Comparison of ENCODE assay signal across 8 cellular contexts in the genomic region with DNA sequence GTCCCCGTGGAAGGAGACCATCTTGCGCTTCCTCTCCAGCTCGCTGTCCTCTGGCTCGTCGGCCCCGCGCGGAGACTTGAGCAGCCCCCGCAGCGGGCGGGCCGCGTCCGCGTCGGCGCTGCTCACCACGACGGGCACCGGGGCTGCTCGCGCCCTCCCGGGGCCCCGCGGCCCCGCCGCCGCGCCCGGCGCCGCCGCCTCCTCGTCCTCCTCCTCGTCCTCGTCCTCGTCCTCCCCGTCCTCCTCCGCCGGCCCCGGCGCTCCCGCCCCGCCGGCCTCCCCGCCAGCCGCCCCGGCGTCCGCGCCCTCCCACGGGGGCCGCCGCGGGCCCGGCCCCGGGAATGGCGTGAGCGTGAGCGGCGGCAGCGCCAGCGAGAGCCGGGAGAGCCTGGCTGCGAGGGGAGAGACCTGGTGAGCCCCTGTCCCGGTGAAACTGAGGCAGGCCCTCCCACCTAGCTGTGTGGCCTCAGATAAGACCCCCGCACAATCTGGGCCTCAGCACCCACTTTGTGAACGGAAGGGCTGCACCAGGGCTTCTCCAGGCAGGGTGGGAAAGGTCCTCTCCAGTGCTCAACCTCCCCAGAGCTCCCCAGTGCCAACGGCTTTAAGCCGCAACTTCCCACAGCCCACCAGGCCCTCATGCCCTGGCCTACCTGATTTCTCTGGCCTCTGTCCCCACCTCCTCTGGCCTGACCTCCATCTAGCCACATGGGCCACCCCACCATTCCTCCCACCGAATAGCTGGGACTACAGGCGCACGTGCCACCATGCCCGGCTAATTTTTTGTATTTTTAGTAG. TPM values are rescaled to one million over a fixed set of nuclear protein-coding genes. Genes with fewer than 3 reads are reported as not detected.
DNase-seq lines count a peak whose midpoint lies in the region; ATAC-seq lines count a peak whose summit lies in the region.

No MANE protein-coding gene starts in this region.

- H3K4me1 Mint-ChIP-seq in CD4-positive, alpha-beta memory T cell = peaks cover 15 to 55% (median 28%) of the 10 kb centered on the region in 4 donors
- H3K4me1 Mint-ChIP-seq in natural killer cell treated with Interleukin-12 subunit alpha and Interleukin-12 subunit beta and Interleukin-15 and Interleukin-18, amount 100 ng/mL, for 72 hours (ENCODE audit: low read depth in 2 of 2) = peaks cover 27 to 38% of the 10 kb centered on the region in 2 donors

- H3K9me3 ChIP-seq in CD4-positive, alpha-beta memory T cell (ENCODE audit: control insufficient read depth in 1 of 2, low read length in 2 of 2) = no peaks in the 10 kb centered on the region
- no peaks in the 10 kb centered on the region for H3K9me3 ChIP-seq in HUES48 (ENCODE audit: control insufficient read depth, insufficient read depth, low read length)
- H3K9me3 ChIP-seq in effector memory CD4-positive, alpha-beta T cell (ENCODE audit: control insufficient read depth, low read length) = no peaks in the 10 kb centered on the region

- no peak for DNase-seq in CD4-positive, alpha-beta memory T cell
- DNase-seq in effector memory CD4-positive, alpha-beta T cell = no peak
- DNase-seq in natural killer cell treated with Interleukin-12 subunit alpha and Interleukin-12 subunit beta and Interleukin-15 and Interleukin-18, amount 100 ng/mL, for 72 hours (ENCODE audit: low spot score) = no peak
- DNase-seq in AML-193 (lab: John Stamatoyannopoulos, UW) = no peak
- no peak for DNase-seq in activated CD8-positive, alpha-beta memory T cell treated with anti-CD3 and anti-CD28 coated beads, Interleukin-2, amount 50 U/mL, for 48 hours
- DNase-seq in T-helper 9 cell = no peak

- ATAC-seq in natural killer cell treated with Interleukin-12 subunit alpha and Interleukin-12 subunit beta and Interleukin-15 and Interleukin-18, amount 100 ng/mL, for 72 hours = peak; percentile 1 to 3
- ATAC-seq in HG02970 (IDR thresholded peaks at IDR 0.05; ENCODE audit: low FRiP score, unreplicated experiment) = no peak

- intact Hi-C loops in CD4-positive, alpha-beta memory T cell (cut with micrococcal nuclease) = loop anchor here (1.0 to 2.0 kb wide), 3 partner anchors 8 to 49 kb away; a partner anchor contains a TSS

- CTCF ChIA-PET in CD4-positive, alpha-beta memory T cell (lab: Charles Lee; ENCODE audit: partially characterized antibody) = interaction anchor here (1.2 to 4.6 kb wide), 5 partner anchors 12 to 245 kb away, joined by 3 to 22 read pairs (median 7); no protein-coding TSS in a partner anchor

- H3K4me3 ChIP-seq in CD4-positive, alpha-beta memory T cell (ENCODE audit: low read length in 2 of 2) = peak overlapping the region in 1 of 2 donors; percentile 47
- H3K4me3 ChIP-seq in HUES48 (ENCODE audit: low read depth, low read length) = peak overlapping the region; percentile 90
- peak overlapping the region; percentile 51 for H3K4me3 ChIP-seq in effector memory CD4-positive, alpha-beta T cell (ENCODE audit: insufficient read depth, low read depth, low read length, poor library complexity, severe bottlenecking)

- peaks cover 22 to 28% of the 10 kb centered on the region in 2 donors for H3K27me3 Mint-ChIP-seq in CD4-positive, alpha-beta memory T cell
- peaks cover 5 to 18% of the 10 kb centered on the region in 2 donors for H3K27me3 Mint-ChIP-seq in natural killer cell treated with Interleukin-12 subunit alpha and Interleukin-12 subunit beta and Interleukin-15 and Interleukin-18, amount 100 ng/mL, for 72 hours

- no peaks in the 10 kb centered on the region for H3K36me3 Mint-ChIP-seq in CD4-positive, alpha-beta memory T cell
- no peaks in the 10 kb centered on the region for H3K36me3 Mint-ChIP-seq in natural killer cell treated with Interleukin-12 subunit alpha and Interleukin-12 subunit beta and Interleukin-15 and Interleukin-18, amount 100 ng/mL, for 72 hours

- H3K9ac ChIP-seq in HUES48 (ENCODE audit: low read depth, low read length) = peak overlapping the region; percentile 72; the same call in 1 of the 2 replicates

- H3K4me1 ChIP-seq in CD4-positive, alpha-beta memory T cell (ENCODE audit: insufficient read depth, low read length) = peaks cover 40% of the 10 kb centered on the region
- H3K4me1 ChIP-seq in HUES48 (ENCODE audit: control insufficient read depth, insufficient read depth, low read length) = peaks cover 19% of the 10 kb centered on the region
- H3K4me1 ChIP-seq in effector memory CD4-positive, alpha-beta T cell (ENCODE audit: control insufficient read depth, insufficient read depth, low read length, poor library complexity, severe bottlenecking) = peaks cover 26% of the 10 kb centered on the region

- peak overlapping the region in 3 of 7 donors; percentile 52 to 72 (median 68) for H3K27ac Mint-ChIP-seq in CD4-positive, alpha-beta memory T cell
- H3K27ac Mint-ChIP-seq in natural killer cell treated with Interleukin-12 subunit alpha and Interleukin-12 subunit beta and Interleukin-15 and Interleukin-18, amount 100 ng/mL, for 72 hours = peak overlapping the region in 1 of 2 donors; percentile 72

- peak overlapping the region; percentile 68 to 86 (median 74) for H3K4me3 Mint-ChIP-seq in CD4-positive, alpha-beta memory T cell
- peak overlapping the region; percentile 79 for H3K4me3 Mint-ChIP-seq in natural killer cell treated with Interleukin-12 subunit alpha and Interleukin-12 subunit beta and Interleukin-15 and Interleukin-18, amount 100 ng/mL, for 72 hours

- peaks cover 0 to 5% (median 0%) of the 10 kb centered on the region in 8 donors for H3K9me3 Mint-ChIP-seq in CD4-positive, alpha-beta memory T cell
- H3K9me3 Mint-ChIP-seq in natural killer cell treated with Interleukin-12 subunit alpha and Interleukin-12 subunit beta and Interleukin-15 and Interleukin-18, amount 100 ng/mL, for 72 hours = no peaks in the 10 kb centered on the region

- H3K36me3 ChIP-seq in CD4-positive, alpha-beta memory T cell (ENCODE audit: insufficient read depth, low read length) = no peaks in the 10 kb centered on the region
- H3K36me3 ChIP-seq in HUES48 (ENCODE audit: control insufficient read depth, insufficient read depth, low read length) = no peaks in the 10 kb centered on the region
- H3K36me3 ChIP-seq in effector memory CD4-positive, alpha-beta T cell (ENCODE audit: control insufficient read depth, insufficient read depth, low read length) = no peaks in the 10 kb centered on the region

- POLR2A ChIA-PET in CD4-positive, alpha-beta memory T cell (lab: Charles Lee; ENCODE audit: partially characterized antibody) = interaction anchor here (0.9 to 1.8 kb wide), 9 partner anchors 8 to 221 kb away, joined by 3 to 8 read pairs (median 3); a partner anchor contains a TSS

- H3K27me3 ChIP-seq in CD4-positive, alpha-beta memory T cell (ENCODE audit: insufficient read depth, low read length) = peaks cover 15% of the 10 kb centered on the region
- no peaks in the 10 kb centered on the region for H3K27me3 ChIP-seq in HUES48 (ENCODE audit: control insufficient read depth, insufficient read depth, low read length)
- H3K27me3 ChIP-seq in effector memory CD4-positive, alpha-beta T cell (replicated peaks; ENCODE audit: control insufficient read depth, insufficient read depth, low read length, poor library complexity, severe bottlenecking) = peaks cover 12% of the 10 kb centered on the region

- H3K27ac ChIP-seq in CD4-positive, alpha-beta memory T cell (ENCODE audit: low read depth, low read length) = no peak overlapping the region
- peak overlapping the region; percentile 55 for H3K27ac ChIP-seq in HUES48 (ENCODE audit: low read depth, low read length)
- no peak overlapping the region for H3K27ac ChIP-seq in effector memory CD4-positive, alpha-beta T cell (ENCODE audit: insufficient read depth, low read length, poor library complexity, severe bottlenecking)

RNA-seq across cellular contexts. Expression of a gene that starts 17.7 kb away (rescaled TPM):
- 10 to 100 TPM; 18.5 to 20.6 TPM for total RNA-seq in CD4-positive, alpha-beta memory T cell
- under 1 TPM in 1 of 2 donors, not detected in 1; 0.17 TPM for polyA plus RNA-seq in CD4-positive, alpha-beta memory T cell
- 1 to 10 TPM in 1 of 2 donors, under 1 TPM in 1; 0.40 to 1.3 TPM for total RNA-seq in natural killer cell treated with Interleukin-12 subunit alpha and Interleukin-12 subunit beta and Interleukin-15 and Interleukin-18, amount 100 ng/mL, for 72 hours

RNA-seq across cellular contexts. Expression of a gene that starts 24.7 kb away (rescaled TPM):
- total RNA-seq in CD4-positive, alpha-beta memory T cell = 10 to 100 TPM; 74.9 to 89.0 TPM
- polyA plus RNA-seq in CD4-positive, alpha-beta memory T cell = 10 to 100 TPM; 30.1 to 31.3 TPM
- 10 to 100 TPM; 66.4 to 66.9 TPM for total RNA-seq in natural killer cell treated with Interleukin-12 subunit alpha and Interleukin-12 subunit beta and Interleukin-15 and Interleukin-18, amount 100 ng/mL, for 72 hours

RNA-seq across cellular contexts. Expression of a gene that starts 38.5 kb away (rescaled TPM):
- total RNA-seq in CD4-positive, alpha-beta memory T cell = 1 to 10 TPM; 2.5 to 3.6 TPM
- polyA plus RNA-seq in CD4-positive, alpha-beta memory T cell = under 1 TPM; 0.18 to 0.22 TPM
- 1 to 10 TPM; 2.1 to 4.6 TPM for total RNA-seq in natural killer cell treated with Interleukin-12 subunit alpha and Interleukin-12 subunit beta and Interleukin-15 and Interleukin-18, amount 100 ng/mL, for 72 hours

RNA-seq across cellular contexts. Expression of a gene that starts 48.1 kb away (rescaled TPM):
- 10 to 100 TPM; 36.2 to 39.0 TPM for total RNA-seq in CD4-positive, alpha-beta memory T cell
- 10 to 100 TPM; 44.4 to 52.8 TPM for polyA plus RNA-seq in CD4-positive, alpha-beta memory T cell
- 100 to 1,000 TPM in 1 of 2 donors, 10 to 100 TPM in 1; 60.6 to 104 TPM for total RNA-seq in natural killer cell treated with Interleukin-12 subunit alpha and Interleukin-12 subunit beta and Interleukin-15 and Interleukin-18, amount 100 ng/mL, for 72 hours

RNA-seq across cellular contexts. Expression of a gene that starts 58.1 kb away (rescaled TPM):
- not detected for total RNA-seq in CD4-positive, alpha-beta memory T cell
- polyA plus RNA-seq in CD4-positive, alpha-beta memory T cell = under 1 TPM in 1 of 2 donors, not detected in 1; 0.13 TPM
- total RNA-seq in natural killer cell treated with Interleukin-12 subunit alpha and Interleukin-12 subunit beta and Interleukin-15 and Interleukin-18, amount 100 ng/mL, for 72 hours = not detected

Comparison
In these comparisons a context has a peak if more than half of its experiments do, and no peak if none do; other contexts are left out.
1. RNA of a gene that starts 17.7 kb away (total RNA-seq): 18.5 to 20.6 TPM in CD4-positive, alpha-beta memory T cell; 0.40 to 1.3 TPM in natural killer cell treated with Interleukin-12 subunit alpha and Interleukin-12 subunit beta and Interleukin-15 and Interleukin-18, amount 100 ng/mL, for 72 hours; every median in the first group is over 4 times any median in the second.